ENCODE assay signal across 16 cellular contexts in genomic region chr16:59684911-59685310, GRCh38.
"Had no signal": no experiment of that assay in that cellular context is flagged by ENCODE, and none has a peak within 500 bp of the region (broad histone marks: within the 10 kb centered on the region; RNA-seq: fewer than 3 reads in every experiment).

No MANE protein-coding gene starts in this region.

- H3K36me3 Mint-ChIP-seq: naive B cell had no signal

- H3K4me2 ChIP-seq: hepatocyte had no signal

- H3K9me3 ChIP-seq: sigmoid colon, uterus had no signal

- H3K4me1 Mint-ChIP-seq: activated naive CD8-positive, alpha-beta T cell treated with anti-CD3 and anti-CD28 coated beads, Interleukin-2, amount 50 U/mL, for 24 hours; activated T-helper 17 cell treated with anti-CD3 and anti-CD28 coated beads, Interleukin-2, amount 50 U/mL, for 72 hours; naive B cell had no signal

- H3K4me1 ChIP-seq: parathyroid adenoma, sigmoid colon, uterus had no signal

- H3K9ac ChIP-seq: parathyroid adenoma had no signal

- H3K27me3 Mint-ChIP-seq: activated naive CD8-positive, alpha-beta T cell treated with anti-CD3 and anti-CD28 coated beads, Interleukin-2, amount 50 U/mL, for 24 hours; activated T-helper 17 cell treated with anti-CD3 and anti-CD28 coated beads, Interleukin-2, amount 50 U/mL, for 72 hours; naive B cell had no signal

- H3K27me3 ChIP-seq: hepatocyte, sigmoid colon, uterus had no signal

- H3K27ac Mint-ChIP-seq: activated naive CD4-positive, alpha-beta T cell treated with anti-CD3 and anti-CD28 coated beads for 36 hours; activated naive CD8-positive, alpha-beta T cell treated with anti-CD3 and anti-CD28 coated beads, Interleukin-2, amount 50 U/mL, for 24 hours; activated T-helper 17 cell treated with anti-CD3 and anti-CD28 coated beads, Interleukin-2, amount 50 U/mL, for 72 hours; naive B cell had no signal

- H3K36me3 ChIP-seq: sigmoid colon, uterus had no signal

- H3K4me3 Mint-ChIP-seq: activated naive CD4-positive, alpha-beta T cell treated with anti-CD3 and anti-CD28 coated beads for 36 hours; activated naive CD8-positive, alpha-beta T cell treated with anti-CD3 and anti-CD28 coated beads, Interleukin-2, amount 50 U/mL, for 24 hours; activated T-helper 17 cell treated with anti-CD3 and anti-CD28 coated beads, Interleukin-2, amount 50 U/mL, for 72 hours; naive B cell had no signal

- H3K4me3 ChIP-seq: hepatocyte, sigmoid colon, uterus had no signal

- H3K79me2 ChIP-seq: hepatocyte, parathyroid adenoma had no signal

- ATAC-seq: activated CD4-positive, CD25-positive, alpha-beta regulatory T cell treated with anti-CD3 and anti-CD28 coated beads, Interleukin-2, amount 50 U/mL, for 24 hours; activated naive CD8-positive, alpha-beta T cell treated with anti-CD3 and anti-CD28 coated beads, Interleukin-2, amount 50 U/mL, for 24 hours; activated T-helper 17 cell treated with anti-CD3 and anti-CD28 coated beads, Interleukin-2, amount 50 U/mL, for 72 hours had no signal

- H2AFZ ChIP-seq: hepatocyte, parathyroid adenoma had no signal

- H3K27ac ChIP-seq: hepatocyte, parathyroid adenoma, sigmoid colon, uterus had no signal

- DNase-seq: activated naive CD4-positive, alpha-beta T cell treated with anti-CD3 and anti-CD28 coated beads for 36 hours; activated naive CD8-positive, alpha-beta T cell treated with anti-CD3 and anti-CD28 coated beads, Interleukin-2, amount 50 U/mL, for 24 hours; activated T-cell treated with anti-CD3 and anti-CD28 coated beads for 4 hours; central memory CD4-positive, alpha-beta T cell; cortex of kidney; effector CD8-positive, alpha-beta T cell; islet precursor cell; naive B cell; sigmoid colon; stimulated activated CD4-positive, alpha-beta T cell treated with anti-CD3 and anti-CD28 coated beads, Interleukin-12 subunit alpha, Interleukin-12 subunit beta, amount 100 ng/mL, for 4 hours; stimulated activated CD4-positive, alpha-beta T cell treated with anti-CD3 and anti-CD28 coated beads, Interleukin-2, amount 100 ng/mL, for 24 hours; uterus had no signal
